Comparison of ENCODE assay signal across 1 cellular context in genomic region chr3:186746008-186746407, GRCh38.
A peak's percentile ranks its signal among the peaks of the same experiment; 100 is the strongest.
TF ChIP-seq lines count a peak whose summit lies in the region.

No MANE protein-coding gene starts in this region.

TF ChIP-seq in HepG2, 621 proteins besides CTCF, POLR2A, EP300 and RAD21 (continued from another document and continues in another):
- TF ChIP-seq MLXIP (CRISPR knock-in tag; IDR thresholded peaks at IDR 0.05; ENCODE audit: borderline replicate concordance), result no peak
- no peak for TF ChIP-seq BCLAF1 (IDR thresholded peaks at IDR 0.05)
- TF ChIP-seq ZNF335 (CRISPR knock-in tag; IDR thresholded peaks at IDR 0.05), result peak; percentile 22; the same call in 1 of the 2 replicates
- peak; percentile 69; the same call in 1 of the 2 replicates for TF ChIP-seq PITX1 (CRISPR knock-in tag; IDR thresholded peaks at IDR 0.05)
- TF ChIP-seq ZC3H4 (CRISPR knock-in tag; IDR thresholded peaks at IDR 0.05; ENCODE audit: borderline replicate concordance), result no peak
- no peak for TF ChIP-seq ZNF788 (CRISPR knock-in tag; IDR thresholded peaks at IDR 0.05; ENCODE audit: borderline replicate concordance)
- no peak for TF ChIP-seq ZNF274 (CRISPR knock-in tag; IDR thresholded peaks at IDR 0.05)
- TF ChIP-seq RARA (CRISPR knock-in tag; IDR thresholded peaks at IDR 0.05), result peak; percentile 47
- no peak for TF ChIP-seq SMARCE1 (IDR thresholded peaks at IDR 0.05; ENCODE audit: borderline replicate concordance)
- TF ChIP-seq TBL1XR1 (IDR thresholded peaks at IDR 0.05; ENCODE audit: borderline replicate concordance, low read length, partially characterized antibody), result no peak
- no peak for TF ChIP-seq TIGD3 (CRISPR knock-in tag; IDR thresholded peaks at IDR 0.05; ENCODE audit: borderline replicate concordance)
- no peak for TF ChIP-seq ZNF562 (CRISPR knock-in tag; IDR thresholded peaks at IDR 0.05; ENCODE audit: borderline replicate concordance)
- peak; percentile 47; the same call in 1 of the 2 replicates for TF ChIP-seq FOXC1 (CRISPR knock-in tag; IDR thresholded peaks at IDR 0.05; ENCODE audit: borderline replicate concordance)
- peak; percentile 59; the same call in 1 of the 2 replicates for TF ChIP-seq GATAD2A (CRISPR knock-in tag; IDR thresholded peaks at IDR 0.05)
- no peak for TF ChIP-seq GZF1 (CRISPR knock-in tag; IDR thresholded peaks at IDR 0.05)
- peak; percentile 35; the same call in 1 of the 2 replicates for TF ChIP-seq ESRRA (CRISPR knock-in tag; IDR thresholded peaks at IDR 0.05; ENCODE audit: low read depth)
- no peak for TF ChIP-seq ZNF766 (CRISPR knock-in tag; IDR thresholded peaks at IDR 0.05; ENCODE audit: borderline replicate concordance)
- no peak for TF ChIP-seq ZNF747 (CRISPR knock-in tag; IDR thresholded peaks at IDR 0.05; ENCODE audit: borderline replicate concordance)
- TF ChIP-seq YEATS4 (CRISPR knock-in tag; IDR thresholded peaks at IDR 0.05; ENCODE audit: borderline replicate concordance), result no peak
- 0 out of 2 replicates have a peak, but pooled peaks have one; percentile 27 for TF ChIP-seq ZNF816 (CRISPR knock-in tag; IDR thresholded peaks at IDR 0.05; ENCODE audit: borderline replicate concordance)
- peak; percentile 60 for TF ChIP-seq POLR2G (IDR thresholded peaks at IDR 0.05; ENCODE audit: low read depth, low read length)
- TF ChIP-seq SP1 (IDR thresholded peaks at IDR 0.05), result no peak
- TF ChIP-seq SP1 (CRISPR knock-in tag; IDR thresholded peaks at IDR 0.05), result no peak
- TF ChIP-seq PHF20 (CRISPR knock-in tag; IDR thresholded peaks at IDR 0.05), result no peak; the same call in 1 of the 2 replicates
- no peak for TF ChIP-seq ZNF782 (CRISPR knock-in tag; IDR thresholded peaks at IDR 0.05; ENCODE audit: borderline replicate concordance)
- TF ChIP-seq PRDM10 (CRISPR knock-in tag; IDR thresholded peaks at IDR 0.05; ENCODE audit: low read depth), result 0 out of 2 replicates have a peak, but pooled peaks have one; percentile 25
- TF ChIP-seq PLRG1 (conservative IDR thresholded peaks at IDR 0.05), result no peak
- TF ChIP-seq SMYD3 (CRISPR knock-in tag; IDR thresholded peaks at IDR 0.05), result 0 out of 2 replicates have a peak, but pooled peaks have one; percentile 26
- TF ChIP-seq ATAD3A (CRISPR knock-in tag; IDR thresholded peaks at IDR 0.05), result no peak
- no peak for TF ChIP-seq MTA1 (CRISPR knock-in tag; IDR thresholded peaks at IDR 0.05; ENCODE audit: borderline replicate concordance)
- TF ChIP-seq GFI1 (CRISPR knock-in tag; IDR thresholded peaks at IDR 0.05; ENCODE audit: borderline replicate concordance), result no peak
- peak; percentile 79 for TF ChIP-seq PAXIP1 (CRISPR knock-in tag; conservative IDR thresholded peaks at IDR 0.05)
- peak; percentile 14; the same call in 1 of the 2 replicates for TF ChIP-seq HMG20A (CRISPR knock-in tag; IDR thresholded peaks at IDR 0.05; ENCODE audit: borderline replicate concordance)
- TF ChIP-seq KAT8 (CRISPR knock-in tag; IDR thresholded peaks at IDR 0.05), result peak; percentile 86
- TF ChIP-seq IKZF5 (CRISPR knock-in tag; IDR thresholded peaks at IDR 0.05), result peak; percentile 67
- no peak for TF ChIP-seq GMEB1 (CRISPR knock-in tag; IDR thresholded peaks at IDR 0.05; ENCODE audit: borderline replicate concordance)
- TF ChIP-seq CERS6 (CRISPR knock-in tag; IDR thresholded peaks at IDR 0.05), result no peak
- TF ChIP-seq TCF7 (IDR thresholded peaks at IDR 0.05; ENCODE audit: low read depth), result no peak
- TF ChIP-seq CHD2 (IDR thresholded peaks at IDR 0.05; ENCODE audit: low read depth, low read length), result no peak
- no peak; the same call in 1 of the 2 replicates for TF ChIP-seq GABPA (IDR thresholded peaks at IDR 0.05; ENCODE audit: low read depth, low read length)
- peak; percentile 81 for TF ChIP-seq GABPA (CRISPR knock-in tag; IDR thresholded peaks at IDR 0.05; ENCODE audit: low read depth)
- TF ChIP-seq ZNF180 (CRISPR knock-in tag; IDR thresholded peaks at IDR 0.05; ENCODE audit: borderline replicate concordance, low read depth), result no peak
- peak; percentile 51; the same call in 1 of the 2 replicates for TF ChIP-seq ZNF775 (CRISPR knock-in tag; IDR thresholded peaks at IDR 0.05; ENCODE audit: borderline replicate concordance)
- TF ChIP-seq TFDP1 (CRISPR knock-in tag; IDR thresholded peaks at IDR 0.05; ENCODE audit: borderline replicate concordance), result peak; percentile 70; the same call in 1 of the 2 replicates
